In the genomic region with DNA sequence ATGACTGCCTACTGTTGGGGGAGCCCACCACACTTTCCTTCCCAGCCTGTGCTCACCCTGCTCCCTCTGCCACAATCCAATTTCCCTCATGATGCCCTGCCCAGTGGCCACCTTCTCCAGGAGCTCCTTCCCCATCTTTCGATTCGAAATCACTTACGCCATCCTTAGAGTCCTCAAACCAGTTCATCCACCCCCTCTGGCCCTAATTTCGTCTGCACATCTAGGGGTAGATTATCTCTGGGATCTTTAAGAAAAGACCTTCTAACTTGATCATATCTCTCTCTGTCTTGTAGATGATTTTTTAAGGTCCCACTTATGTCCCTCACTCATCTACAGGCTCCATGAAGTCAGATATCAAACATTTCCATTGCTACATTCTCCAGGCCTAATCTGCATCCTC, we compare ENCODE assay signal across 35 cellular contexts. TPM values are rescaled to one million over a fixed set of nuclear protein-coding genes. Genes with fewer than 3 reads are reported as not detected.
"Had no signal": no experiment of that assay in that cellular context is flagged by ENCODE, and none has a peak within 500 bp of the region (broad histone marks: within the 10 kb centered on the region; RNA-seq: fewer than 3 reads in every experiment).

No MANE protein-coding gene starts in this region.

- H3K27me3 ChIP-seq: ascending aorta, cardiac muscle cell had no signal

- ATAC-seq: activated CD8-positive, alpha-beta T cell treated with anti-CD3 and anti-CD28 coated beads for 36 hours had no signal

- H3K27me3 Mint-ChIP-seq: activated CD8-positive, alpha-beta T cell treated with anti-CD3 and anti-CD28 coated beads for 36 hours; activated naive CD4-positive, alpha-beta T cell treated with anti-CD3 and anti-CD28 coated beads, Interleukin-2, amount 10 ng/mL, durations not matched to agents 7 days and 5 days; activated T-cell treated with anti-CD3 and anti-CD28 coated beads, Interleukin-2, amount 50 U/mL, for 24 hours; brain had no signal

- H3K9me3 Mint-ChIP-seq: activated B cell treated with CpG ODN at 0.5 μM for 24 hours; activated CD4-positive, alpha-beta memory T cell treated with anti-CD3 and anti-CD28 coated beads for 36 hours; activated CD4-positive, alpha-beta T cell treated with anti-CD3 and anti-CD28 coated beads, Interleukin-2, amount 10 ng/mL, durations not matched to agents 24 days and 14 days; activated CD8-positive, alpha-beta T cell treated with anti-CD3 and anti-CD28 coated beads for 36 hours; activated naive CD4-positive, alpha-beta T cell treated with anti-CD3 and anti-CD28 coated beads, Interleukin-2, amount 10 ng/mL, durations not matched to agents 7 days and 5 days; activated naive CD4-positive, alpha-beta T cell treated with anti-CD3 and anti-CD28 coated beads, Interleukin-2, amount 50 U/mL, for 24 hours; activated T-cell treated with anti-CD3 and anti-CD28 coated beads, Interleukin-2, amount 50 U/mL, for 24 hours; activated T-helper 2 cell treated with anti-CD3 and anti-CD28 coated beads, Interferon-gamma antibody, Interleukin-2, Interleukin-4, amounts not matched to agents 10 μg/mL and 5 μg/mL and 100 μg/mL, durations not matched to agents 14 hours and 24 hours and 36 hours; brain; central memory CD8-positive, alpha-beta T cell; T-helper 1 cell treated with Interleukin-12 subunit alpha and Interleukin-12 subunit beta and Interleukin-4 antibody, amounts not matched to agents 30 μg/mL and 1 μg/mL, for 36 hours; T-helper 2 cell treated with Interferon-gamma antibody and Interleukin-4, amounts not matched to agents 5 μg/mL and 100 μg/mL, for 36 hours had no signal

- H3K27ac Mint-ChIP-seq: activated B cell treated with CpG ODN at 0.5 μM for 24 hours; activated CD4-positive, alpha-beta memory T cell treated with anti-CD3 and anti-CD28 coated beads for 36 hours; activated CD4-positive, alpha-beta T cell treated with anti-CD3 and anti-CD28 coated beads, Interleukin-2, amount 10 ng/mL, durations not matched to agents 24 days and 14 days; activated CD8-positive, alpha-beta T cell treated with anti-CD3 and anti-CD28 coated beads for 36 hours; activated naive CD4-positive, alpha-beta T cell treated with anti-CD3 and anti-CD28 coated beads, Interleukin-2, amount 10 ng/mL, durations not matched to agents 7 days and 5 days; activated naive CD4-positive, alpha-beta T cell treated with anti-CD3 and anti-CD28 coated beads, Interleukin-2, amount 50 U/mL, for 24 hours; activated naive CD8-positive, alpha-beta T cell; activated T-cell treated with anti-CD3 and anti-CD28 coated beads, Interleukin-2, amount 50 U/mL, for 24 hours; activated T-helper 2 cell treated with anti-CD3 and anti-CD28 coated beads, Interferon-gamma antibody, Interleukin-2, Interleukin-4, amounts not matched to agents 10 μg/mL and 5 μg/mL and 100 μg/mL, durations not matched to agents 14 hours and 24 hours and 36 hours; brain; T-helper 1 cell treated with Interleukin-12 subunit alpha and Interleukin-12 subunit beta and Interleukin-4 antibody, amounts not matched to agents 30 μg/mL and 1 μg/mL, for 36 hours; T-helper 2 cell treated with Interferon-gamma antibody and Interleukin-4, amounts not matched to agents 5 μg/mL and 100 μg/mL, for 36 hours had no signal

- H3K4me1 Mint-ChIP-seq: activated B cell treated with CpG ODN at 0.5 μM for 24 hours; activated CD4-positive, alpha-beta T cell treated with anti-CD3 and anti-CD28 coated beads, Interleukin-2, amount 10 ng/mL, durations not matched to agents 24 days and 14 days; activated naive CD4-positive, alpha-beta T cell treated with anti-CD3 and anti-CD28 coated beads, Interleukin-2, amount 10 ng/mL, durations not matched to agents 7 days and 5 days; activated naive CD4-positive, alpha-beta T cell treated with anti-CD3 and anti-CD28 coated beads, Interleukin-2, amount 50 U/mL, for 24 hours; brain; central memory CD8-positive, alpha-beta T cell had no signal

- DNase-seq: activated B cell treated with CpG ODN at 0.5 μM for 24 hours; activated CD4-positive, alpha-beta memory T cell treated with anti-CD3 and anti-CD28 coated beads for 36 hours; activated CD4-positive, alpha-beta T cell treated with anti-CD3 and anti-CD28 coated beads for 4 hours; activated CD4-positive, alpha-beta T cell treated with anti-CD3 and anti-CD28 coated beads, Interleukin-2, amount 10 ng/mL, durations not matched to agents 24 days and 14 days; activated CD4-positive, alpha-beta T cell treated with anti-CD3 and anti-CD28 coated beads, Interleukin-2, amount 50 U/mL, for 1 hour; activated CD4-positive, alpha-beta T cell treated with anti-CD3 and anti-CD28 coated beads, Interleukin-2, amount 50 U/mL, for 4 hours; activated CD4-positive, CD25-positive, alpha-beta regulatory T cell treated with anti-CD3 and anti-CD28 coated beads, Interleukin-2, amount 50 U/mL, for 72 hours; activated CD8-positive, alpha-beta memory T cell treated with anti-CD3 and anti-CD28 coated beads, Interleukin-2, amount 50 U/mL, for 4 hours; activated CD8-positive, alpha-beta T cell treated with anti-CD3 and anti-CD28 coated beads for 36 hours; activated effector memory CD4-positive, alpha-beta T cell treated with Interleukin-2 at 50 U/mL for 16 hours; activated gamma-delta T cell; activated naive CD4-positive, alpha-beta T cell treated with anti-CD3 and anti-CD28 coated beads, Interleukin-2, amount 10 ng/mL, durations not matched to agents 7 days and 5 days; activated naive CD4-positive, alpha-beta T cell treated with Interleukin-2 at 50 U/mL for 16 hours; activated T-cell treated with anti-CD3 and anti-CD28 coated beads for 4 hours; activated T-cell treated with anti-CD3 and anti-CD28 coated beads, Interleukin-2, amount 50 U/mL, for 24 hours; activated T-cell treated with anti-CD3 and anti-CD28 coated beads, Interleukin-2, amount 50 U/mL, for 48 hours; amygdala; anterior cingulate cortex; caudate nucleus; SW 1271; T-helper 1 cell; T-helper 2 cell; T-helper 9 cell had no signal

- H3K4me3 ChIP-seq: ascending aorta, cardiac muscle cell had no signal

- H3K36me3 Mint-ChIP-seq: activated CD4-positive, alpha-beta memory T cell treated with anti-CD3 and anti-CD28 coated beads for 36 hours; activated naive CD4-positive, alpha-beta T cell treated with anti-CD3 and anti-CD28 coated beads, Interleukin-2, amount 10 ng/mL, durations not matched to agents 7 days and 5 days; activated naive CD4-positive, alpha-beta T cell treated with anti-CD3 and anti-CD28 coated beads, Interleukin-2, amount 50 U/mL, for 24 hours; activated naive CD8-positive, alpha-beta T cell; brain had no signal

- H3K4me3 Mint-ChIP-seq: activated B cell treated with CpG ODN at 0.5 μM for 24 hours; activated CD4-positive, alpha-beta memory T cell treated with anti-CD3 and anti-CD28 coated beads for 36 hours; activated CD4-positive, alpha-beta T cell treated with anti-CD3 and anti-CD28 coated beads, Interleukin-2, amount 10 ng/mL, durations not matched to agents 24 days and 14 days; activated CD8-positive, alpha-beta T cell treated with anti-CD3 and anti-CD28 coated beads for 36 hours; activated naive CD4-positive, alpha-beta T cell treated with anti-CD3 and anti-CD28 coated beads, Interleukin-2, amount 10 ng/mL, durations not matched to agents 7 days and 5 days; activated naive CD4-positive, alpha-beta T cell treated with anti-CD3 and anti-CD28 coated beads, Interleukin-2, amount 50 U/mL, for 24 hours; activated naive CD8-positive, alpha-beta T cell; activated T-cell treated with anti-CD3 and anti-CD28 coated beads, Interleukin-2, amount 50 U/mL, for 24 hours; brain; central memory CD8-positive, alpha-beta T cell; T-helper 1 cell treated with Interleukin-12 subunit alpha and Interleukin-12 subunit beta and Interleukin-4 antibody, amounts not matched to agents 30 μg/mL and 1 μg/mL, for 36 hours; T-helper 2 cell treated with Interferon-gamma antibody and Interleukin-4, amounts not matched to agents 5 μg/mL and 100 μg/mL, for 36 hours had no signal

- H3K9me3 ChIP-seq: ascending aorta had no signal

- H3K36me3 ChIP-seq: ascending aorta, cardiac muscle cell had no signal

- H3K27ac ChIP-seq: cardiac muscle cell, VCaP had no signal

RNA-seq across cellular contexts. Expression of gene CYP19A1, which starts 17.1 kb away (rescaled TPM):
- total RNA-seq: activated CD4-positive, alpha-beta memory T cell treated with anti-CD3 and anti-CD28 coated beads for 36 hours; activated CD8-positive, alpha-beta memory T cell treated with anti-CD3 and anti-CD28 coated beads for 36 hours; activated CD8-positive, alpha-beta T cell treated with anti-CD3 and anti-CD28 coated beads for 36 hours; bronchial epithelial cell had no signal

RNA-seq across cellular contexts. Expression of gene GLDN, which starts 20.1 kb away (rescaled TPM):
- total RNA-seq: activated B cell treated with CpG ODN at 0.5 μM for 24 hours; activated CD4-positive, alpha-beta memory T cell treated with anti-CD3 and anti-CD28 coated beads for 36 hours; activated CD4-positive, alpha-beta T cell treated with anti-CD3 and anti-CD28 coated beads, Interleukin-2, amount 10 ng/mL, durations not matched to agents 24 days and 14 days; activated CD8-positive, alpha-beta memory T cell treated with anti-CD3 and anti-CD28 coated beads for 36 hours; activated CD8-positive, alpha-beta T cell treated with anti-CD3 and anti-CD28 coated beads for 36 hours had no signal
- polyA plus RNA-seq: cardiac muscle cell had no signal
